Comparison of ENCODE assay signal across 1 cellular context in genomic region chr3:27368831-27369607, GRCh38.
A peak's percentile ranks its signal among the peaks of the same experiment; 100 is the strongest.
TF ChIP-seq lines count a peak whose summit lies in the region.

Gene NEK10, minus strand, starts transcription at chr3:27369383. Its CDS starts 16,501 bp downstream, at chr3:27352882.

TF ChIP-seq in K562, 482 proteins besides CTCF, POLR2A, EP300 and RAD21 (continued from another document and continues in another):
- TF ChIP-seq MBD1 (CRISPR knock-in tag; IDR thresholded peaks at IDR 0.05) (no peak), PHB (CRISPR knock-in tag; IDR thresholded peaks at IDR 0.05) (no peak), ATF1 (CRISPR knock-in tag; IDR thresholded peaks at IDR 0.05) (no peak), ATF1 (tag; IDR thresholded peaks at IDR 0.05) (peak; percentile 58), ZNF140 (CRISPR knock-in tag; IDR thresholded peaks at IDR 0.05) (no peak), ZKSCAN3 (CRISPR knock-in tag; IDR thresholded peaks at IDR 0.05) (no peak), RNF2 (IDR thresholded peaks at IDR 0.05) (no peak), ESRRB (CRISPR knock-in tag; IDR thresholded peaks at IDR 0.05; ENCODE audit: borderline replicate concordance) (no peak), CGGBP1 (CRISPR knock-in tag; IDR thresholded peaks at IDR 0.05) (no peak), SMARCA4 (IDR thresholded peaks at IDR 0.05) (no peak), TBL1XR1 (IDR thresholded peaks at IDR 0.05; ENCODE audit: low read length in 2 of 2) (no peak), NFE2 (IDR thresholded peaks at IDR 0.05; ENCODE audit: low read depth) (no peak), CHD7 (IDR thresholded peaks at IDR 0.05; ENCODE audit: low read depth, low read length) (no peak), ETV1 (tag; conservative IDR thresholded peaks at IDR 0.05; ENCODE audit: low read depth) (no peak), BRCA1 (IDR thresholded peaks at IDR 0.05) (no peak), BRCA1 (CRISPR knock-in tag; IDR thresholded peaks at IDR 0.05) (no peak), CHD2 (IDR thresholded peaks at IDR 0.05; ENCODE audit: low read depth, low read length) (peak; percentile 41; the same call in 1 of the 2 replicates), TFAM (CRISPR knock-in tag; conservative IDR thresholded peaks at IDR 0.05) (no peak), SPI1 (IDR thresholded peaks at IDR 0.05; ENCODE audit: borderline replicate concordance, low read depth, low read length) (no peak), HINFP (tag; conservative IDR thresholded peaks at IDR 0.05; ENCODE audit: low read depth) (no peak), E4F1 (CRISPR knock-in tag; IDR thresholded peaks at IDR 0.05; ENCODE audit: borderline replicate concordance) (no peak), TAF15 (IDR thresholded peaks at IDR 0.05; ENCODE audit: low read depth, low read length) (no peak), ZBTB5 (IDR thresholded peaks at IDR 0.05) (no peak), ZNF274 (IDR thresholded peaks at IDR 0.05; ENCODE audit: borderline replicate concordance, low read depth, low read length) (no peak), ELK1 (CRISPR knock-in tag; IDR thresholded peaks at IDR 0.05) (no peak), TRIM25 (IDR thresholded peaks at IDR 0.05; ENCODE audit: borderline replicate concordance) (no peak), SRSF9 (IDR thresholded peaks at IDR 0.05; ENCODE audit: borderline replicate concordance, low read depth, low read length) (no peak), ZNF41 (CRISPR knock-in tag; conservative IDR thresholded peaks at IDR 0.05) (no peak), ASH1L (IDR thresholded peaks at IDR 0.05; ENCODE audit: borderline replicate concordance, low read depth, partially characterized antibody) (peak; percentile 73), MTF1 (CRISPR knock-in tag; IDR thresholded peaks at IDR 0.05; ENCODE audit: borderline replicate concordance) (no peak), HNRNPUL1 (IDR thresholded peaks at IDR 0.05; ENCODE audit: low read length) (no peak), XRCC5 (IDR thresholded peaks at IDR 0.05; ENCODE audit: low read depth, low read length) (no peak)
